In genomic region chr9:80158150-80158549, GRCh38 we compare ENCODE assay signal across 21 cellular contexts.
DNase-seq lines count a peak whose midpoint lies in the region; ATAC-seq and TF ChIP-seq lines count a peak whose summit lies in the region.
"Had no signal": no experiment of that assay in that cellular context is flagged by ENCODE, and none has a peak within 500 bp of the region (broad histone marks: within the 10 kb centered on the region; RNA-seq: fewer than 3 reads in every experiment).

No MANE protein-coding gene starts in this region.

- peaks cover 9% of the 10 kb centered on the region for H3K4me1 ChIP-seq in osteoblast (ENCODE audit: insufficient read depth, low read length)

- H3K4me1 Mint-ChIP-seq in activated CD4-positive, alpha-beta T cell treated with anti-CD3 and anti-CD28 coated beads, Interleukin-2, amount 10 ng/mL, durations not matched to agents 7 days and 5 days = no peaks in the 10 kb centered on the region
- H3K4me1 Mint-ChIP-seq: immature natural killer cell; stimulated activated effector memory CD8-positive, alpha-beta T cell treated with anti-CD3 and anti-CD28 coated beads, Interleukin-12 subunit alpha, Interleukin-12 subunit beta, amount 100 ng/mL, for 72 hours had no signal

- POLR2A ChIA-PET in activated CD4-positive, alpha-beta T cell treated with anti-CD3 and anti-CD28 coated beads, Interleukin-2, amount 10 ng/mL, durations not matched to agents 7 days and 5 days (lab: Charles Lee) = no interaction called here

- no peak for TF ChIP-seq CTCF in osteoblast (IDR thresholded peaks at IDR 0.05; ENCODE audit: extremely low read depth, low read depth, low read length)

- H4K20me1 ChIP-seq in osteoblast (ENCODE audit: insufficient read depth, low read length) = no peaks in the 10 kb centered on the region

- H3K4me2 ChIP-seq in osteoblast (ENCODE audit: insufficient read depth, low read length) = peak overlapping the region; percentile 30
- H3K4me2 ChIP-seq: KMS-11 had no signal

- H3K79me2 ChIP-seq in osteoblast (ENCODE audit: insufficient read depth, low read length) = no peaks in the 10 kb centered on the region

- H3K4me3 Mint-ChIP-seq in activated CD4-positive, alpha-beta T cell treated with anti-CD3 and anti-CD28 coated beads, Interleukin-2, amount 10 ng/mL, durations not matched to agents 7 days and 5 days = no peak overlapping the region
- H3K4me3 Mint-ChIP-seq: immature natural killer cell; stimulated activated effector memory CD8-positive, alpha-beta T cell treated with anti-CD3 and anti-CD28 coated beads, Interleukin-12 subunit alpha, Interleukin-12 subunit beta, amount 100 ng/mL, for 72 hours had no signal

- no peaks in the 10 kb centered on the region for H3K36me3 Mint-ChIP-seq in activated CD4-positive, alpha-beta T cell treated with anti-CD3 and anti-CD28 coated beads, Interleukin-2, amount 10 ng/mL, durations not matched to agents 7 days and 5 days (ENCODE audit: low read depth)
- H3K36me3 Mint-ChIP-seq: immature natural killer cell; stimulated activated effector memory CD8-positive, alpha-beta T cell treated with anti-CD3 and anti-CD28 coated beads, Interleukin-12 subunit alpha, Interleukin-12 subunit beta, amount 100 ng/mL, for 72 hours had no signal

- H3K27me3 Mint-ChIP-seq in activated CD4-positive, alpha-beta T cell treated with anti-CD3 and anti-CD28 coated beads, Interleukin-2, amount 10 ng/mL, durations not matched to agents 7 days and 5 days = no peaks in the 10 kb centered on the region

- no peaks in the 10 kb centered on the region for H3K9me3 Mint-ChIP-seq in activated CD4-positive, alpha-beta T cell treated with anti-CD3 and anti-CD28 coated beads, Interleukin-2, amount 10 ng/mL, durations not matched to agents 7 days and 5 days
- H3K9me3 Mint-ChIP-seq: stimulated activated effector memory CD8-positive, alpha-beta T cell treated with anti-CD3 and anti-CD28 coated beads, Interleukin-12 subunit alpha, Interleukin-12 subunit beta, amount 100 ng/mL, for 72 hours had no signal

- H3K27me3 ChIP-seq in osteoblast (ENCODE audit: insufficient read depth, low read length) = no peaks in the 10 kb centered on the region
- H3K27me3 ChIP-seq: tibial nerve had no signal

- H3K4me3 ChIP-seq in osteoblast (ENCODE audit: insufficient read depth, low read length) = no peak overlapping the region
- H3K4me3 ChIP-seq: tibial nerve had no signal

- H3K36me3 ChIP-seq in osteoblast (ENCODE audit: insufficient read depth, low read length) = no peaks in the 10 kb centered on the region
- H3K36me3 ChIP-seq: tibial nerve had no signal

- H3K9me3 ChIP-seq in osteoblast (ENCODE audit: low read depth, low read length) = no peaks in the 10 kb centered on the region
- H3K9me3 ChIP-seq: tibial nerve had no signal

- peak; percentile 9 for ATAC-seq in GM18861 (IDR thresholded peaks at IDR 0.05; ENCODE audit: unreplicated experiment)
- ATAC-seq in HG03432 (IDR thresholded peaks at IDR 0.05; ENCODE audit: unreplicated experiment) = peak; percentile 2
- ATAC-seq in GM21390 (IDR thresholded peaks at IDR 0.05; ENCODE audit: unreplicated experiment) = no peak
- ATAC-seq: stimulated activated effector memory CD8-positive, alpha-beta T cell treated with anti-CD3 and anti-CD28 coated beads, Interleukin-12 subunit alpha, Interleukin-12 subunit beta, amount 100 ng/mL, for 72 hours had no signal

- no peak overlapping the region for H3K27ac Mint-ChIP-seq in activated CD4-positive, alpha-beta T cell treated with anti-CD3 and anti-CD28 coated beads, Interleukin-2, amount 10 ng/mL, durations not matched to agents 7 days and 5 days
- H3K27ac Mint-ChIP-seq: immature natural killer cell; stimulated activated effector memory CD8-positive, alpha-beta T cell treated with anti-CD3 and anti-CD28 coated beads, Interleukin-12 subunit alpha, Interleukin-12 subunit beta, amount 100 ng/mL, for 72 hours had no signal

- H3K27ac ChIP-seq in caudate nucleus (ENCODE audit: low read depth, low read length) = peak overlapping the region; percentile 61
- H3K27ac ChIP-seq in osteoblast (ENCODE audit: low read depth, low read length) = no peak overlapping the region
- H3K27ac ChIP-seq: HL-60, KMS-11, tibial nerve had no signal

- H2AFZ ChIP-seq in osteoblast (ENCODE audit: low read length) = no peak overlapping the region

- CTCF ChIA-PET in activated CD4-positive, alpha-beta T cell treated with anti-CD3 and anti-CD28 coated beads, Interleukin-2, amount 10 ng/mL, durations not matched to agents 7 days and 5 days (lab: Charles Lee) = no interaction called here

- DNase-seq in caudate nucleus (lab: John Stamatoyannopoulos, UW) (peak in 15 of 61 donors; percentile 1 to 71 (median 12)), osteoblast (ENCODE audit: insufficient read length, low spot score, missing footprints) (no peak), hippocampal formation (lab: John Stamatoyannopoulos, UW) (no peak), 8988T (no peak)
- no peak for DNase-seq in activated CD4-positive, alpha-beta T cell treated with anti-CD3 and anti-CD28 coated beads, Interleukin-2, amount 10 ng/mL, durations not matched to agents 7 days and 5 days
- DNase-seq: activated CD8-positive, alpha-beta memory T cell treated with anti-CD3 and anti-CD28 coated beads, Interleukin-2, amount 50 U/mL, for 48 hours; activated naive CD4-positive, alpha-beta T cell; aorta; DMS53; immature natural killer cell; NCI-H1436 treated with DMSO at 0.1 percent for 48 hours; NCI-H446; occipital lobe; T-helper 9 cell had no signal
